ENCODE assay signal across 19 cellular contexts in genomic region chr20:62736407-62737071, GRCh38. TPM values are rescaled to one million over a fixed set of nuclear protein-coding genes. Genes with fewer than 3 reads are reported as not detected.
DNase-seq lines count a peak whose midpoint lies in the region; ATAC-seq and TF ChIP-seq lines count a peak whose summit lies in the region.
"Had no signal": no experiment of that assay in that cellular context is flagged by ENCODE, and none has a peak within 500 bp of the region (broad histone marks: within the 10 kb centered on the region; RNA-seq: fewer than 3 reads in every experiment).

No MANE protein-coding gene starts in this region.

- CTCF ChIA-PET in A673 (lab: Charles Lee): no interaction called here

- no peaks in the 10 kb centered on the region for H3K9me3 ChIP-seq in A673 (ENCODE audit: low read depth, low read length, poor library complexity, severe bottlenecking)
- H3K9me3 ChIP-seq: colonic mucosa, esophagus squamous epithelium, gastrocnemius medialis, upper lobe of right lung had no signal

- BruUV-seq in A673 (replicated peaks; lab: Mats Ljungman, UMichigan): no TSS peak

- DNase-seq in NCI-H2171 treated with DMSO at 0.1 percent for 48 hours (lab: John Stamatoyannopoulos, UW): peak; percentile 50
- no peak for DNase-seq in NCI-H2171 (lab: John Stamatoyannopoulos, UW)
- peak; percentile 58 for DNase-seq in A673 (ENCODE audit: low spot score)
- DNase-seq in NB4 (ENCODE audit: low read depth): peak; percentile 83
- DNase-seq in cardiac septum (ENCODE audit: low spot score): peak; percentile 58
- DNase-seq in AG08396 (ENCODE audit: low spot score): no peak
- DNase-seq: 8988T; activated CD4-positive, alpha-beta T cell treated with anti-CD3 and anti-CD28 coated beads for 1 hour; activated CD8-positive, alpha-beta memory T cell treated with anti-CD3 and anti-CD28 coated beads, Interleukin-2, amount 10 ng/mL, durations not matched to agents 7 days and 5 days; Calu3; colonic mucosa; esophagus squamous epithelium; SHP77 treated with DMSO at 0.1 percent for 48 hours had no signal

- POLR2A ChIA-PET in A673 (lab: Charles Lee; ENCODE audit: low non-redundant PET): no interaction called here

- no peaks in the 10 kb centered on the region for H3K27me3 ChIP-seq in A673 (replicated peaks; ENCODE audit: insufficient read depth, low read depth, low read length, poor library complexity)
- H3K27me3 ChIP-seq: colonic mucosa had no signal

- TF ChIP-seq POLR2A in NB4 (IDR thresholded peaks at IDR 0.05; ENCODE audit: extremely low read depth, insufficient read length): no peak

- intact Hi-C loops in A673 (cut with micrococcal nuclease; ENCODE audit: unreplicated experiment) (loop anchor here (5.0 kb wide), 1 partner anchor 44 kb away; no protein-coding TSS in a partner anchor), cardiac septum (cut with DNase I) (no loop called here)

- H3K4me3 ChIP-seq in A673 (ENCODE audit: low read depth, low read length, poor library complexity, severe bottlenecking) (no peak overlapping the region), NB4 (ENCODE audit: low read depth, low read length) (peak overlapping the region; percentile 19)
- H3K4me3 ChIP-seq: colonic mucosa, esophagus squamous epithelium, gastrocnemius medialis, upper lobe of right lung had no signal

- H3K36me3 ChIP-seq in A673 (ENCODE audit: insufficient read depth, low read length, poor library complexity, severe bottlenecking): no peaks in the 10 kb centered on the region
- H3K36me3 ChIP-seq: colonic mucosa, esophagus squamous epithelium, gastrocnemius medialis, upper lobe of right lung had no signal

- no peak for ATAC-seq in HG02973 (IDR thresholded peaks at IDR 0.05; ENCODE audit: unreplicated experiment)
- no peak for ATAC-seq in GM19397 (IDR thresholded peaks at IDR 0.05; ENCODE audit: unreplicated experiment)
- ATAC-seq: activated CD8-positive, alpha-beta memory T cell treated with anti-CD3 and anti-CD28 coated beads, Interleukin-2, amount 10 ng/mL, durations not matched to agents 7 days and 5 days; gastrocnemius medialis; right cardiac atrium; upper lobe of right lung had no signal

- peak overlapping the region; percentile 97 for H3K27ac ChIP-seq in A673 (ENCODE audit: low read depth, low read length, poor library complexity, severe bottlenecking)
- H3K27ac ChIP-seq: colonic mucosa, esophagus squamous epithelium, gastrocnemius medialis, upper lobe of right lung had no signal

- H3K4me1 ChIP-seq in A673 (ENCODE audit: insufficient read depth, low read length, poor library complexity, severe bottlenecking): peaks cover 82% of the 10 kb centered on the region
- H3K4me1 ChIP-seq: colonic mucosa, gastrocnemius medialis had no signal

- no peak for TF ChIP-seq CTCF in A673 (conservative IDR thresholded peaks at IDR 0.05; ENCODE audit: low read depth, low read length)
- no peak for TF ChIP-seq CTCF in NB4 (IDR thresholded peaks at IDR 0.05; ENCODE audit: low read depth, low read length)

RNA-seq across cellular contexts. Expression of gene NTSR1, which starts 27.9 kb away (rescaled TPM):
- total RNA-seq in A673 (2021) (8.7 and 15.9 TPM in 2 replicates), cardiac septum (0.08 TPM)
- total RNA-seq: activated CD8-positive, alpha-beta memory T cell treated with anti-CD3 and anti-CD28 coated beads, Interleukin-2, amount 10 ng/mL, durations not matched to agents 7 days and 5 days; B cell; Calu3 had no signal

RNA-seq across cellular contexts. Expression of gene MRGBP, which starts 59.7 kb away (rescaled TPM):
- 26.5 and 27.9 TPM in 2 replicates for total RNA-seq in A673 (2021)
- 7.9 TPM for total RNA-seq in cardiac septum

Comparison
In these comparisons a context has a peak if more than half of its experiments do, and no peak if none do; other contexts are left out.
1. DNase-seq: peak in NCI-H2171 treated with DMSO at 0.1 percent for 48 hours (single experiment), A673 (single experiment), NB4 (single experiment) and cardiac septum (single experiment); none in NCI-H2171 (single experiment) and AG08396 (single experiment).